Comparison of ENCODE assay signal across 1 cellular context in genomic region chr3:94062513-94063404, GRCh38.
TF ChIP-seq lines count a peak whose summit lies in the region.

Gene DHFR2 (minus strand): TSS chr3:94062916. CDS start chr3:94061511, 1,405 bp downstream.
Gene NSUN3 (plus strand): TSS chr3:94063061. CDS start chr3:94063127, 66 bp downstream.

TF ChIP-seq in HepG2, 621 proteins besides CTCF, POLR2A, EP300 and RAD21 (continued from another document and continues in another):
- TF ChIP-seq, protein P1, sequence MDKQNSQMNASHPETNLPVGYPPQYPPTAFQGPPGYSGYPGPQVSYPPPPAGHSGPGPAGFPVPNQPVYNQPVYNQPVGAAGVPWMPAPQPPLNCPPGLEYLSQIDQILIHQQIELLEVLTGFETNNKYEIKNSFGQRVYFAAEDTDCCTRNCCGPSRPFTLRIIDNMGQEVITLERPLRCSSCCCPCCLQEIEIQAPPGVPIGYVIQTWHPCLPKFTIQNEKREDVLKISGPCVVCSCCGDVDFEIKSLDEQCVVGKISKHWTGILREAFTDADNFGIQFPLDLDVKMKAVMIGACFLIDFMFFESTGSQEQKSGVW (CRISPR knock-in tag; IDR thresholded peaks at IDR 0.05; ENCODE audit: borderline replicate concordance) = peak; percentile 43; the same call in 1 of the 2 replicates
- TF ChIP-seq ZNF792 (CRISPR knock-in tag; IDR thresholded peaks at IDR 0.05) (peak; percentile 13; the same call in 1 of the 2 replicates), KDM5A (IDR thresholded peaks at IDR 0.05; ENCODE audit: borderline replicate concordance, low read length) (peak; percentile 97), ZNF598 (CRISPR knock-in tag; IDR thresholded peaks at IDR 0.05; ENCODE audit: borderline replicate concordance) (peak; percentile 52; the same call in 1 of the 2 replicates), CHD4 (IDR thresholded peaks at IDR 0.05; ENCODE audit: borderline replicate concordance, low read length) (no peak), ZNF33B (CRISPR knock-in tag; IDR thresholded peaks at IDR 0.05) (0 out of 2 replicates have a peak, but pooled peaks have one; percentile 28), POLR2G (IDR thresholded peaks at IDR 0.05; ENCODE audit: low read depth, low read length) (peak; percentile 91), PPARG (CRISPR knock-in tag; conservative IDR thresholded peaks at IDR 0.05) (no peak), TMF1 (CRISPR knock-in tag; IDR thresholded peaks at IDR 0.05; ENCODE audit: low read depth) (peak; percentile 42; the same call in 1 of the 2 replicates), GFI1 (CRISPR knock-in tag; IDR thresholded peaks at IDR 0.05; ENCODE audit: borderline replicate concordance) (0 out of 2 replicates have a peak, but pooled peaks have one; percentile 54), HDAC1 (CRISPR knock-in tag; IDR thresholded peaks at IDR 0.05) (0 out of 2 replicates have a peak, but pooled peaks have one; percentile 24), ARID4A (CRISPR knock-in tag; IDR thresholded peaks at IDR 0.05; ENCODE audit: borderline replicate concordance) (peak; percentile 63; the same call in 1 of the 2 replicates), RORA (CRISPR knock-in tag; IDR thresholded peaks at IDR 0.05) (peak; percentile 86; the same call in 1 of the 2 replicates), ELF4 (CRISPR knock-in tag; IDR thresholded peaks at IDR 0.05; ENCODE audit: borderline replicate concordance) (peak; percentile 96), WIZ (CRISPR knock-in tag; IDR thresholded peaks at IDR 0.05) (no peak; the same call in 1 of the 2 replicates), NFATC3 (CRISPR knock-in tag; IDR thresholded peaks at IDR 0.05) (peak; percentile 87), ESRRA (CRISPR knock-in tag; IDR thresholded peaks at IDR 0.05; ENCODE audit: low read depth) (no peak), TFAP4 (IDR thresholded peaks at IDR 0.05; ENCODE audit: borderline replicate concordance, low read depth) (peak; percentile 7; the same call in 1 of the 2 replicates), GABPB1 (CRISPR knock-in tag; IDR thresholded peaks at IDR 0.05) (peak; percentile 91), TGIF2 (CRISPR knock-in tag; IDR thresholded peaks at IDR 0.05) (peak; percentile 9; the same call in 1 of the 2 replicates), KMT2B (CRISPR knock-in tag; IDR thresholded peaks at IDR 0.05) (peak; percentile 92), RXRA (CRISPR knock-in tag; IDR thresholded peaks at IDR 0.05) (peak; percentile 34; the same call in 1 of the 2 replicates), ZNF674 (CRISPR knock-in tag; IDR thresholded peaks at IDR 0.05; ENCODE audit: low read depth) (no peak), ZNF766 (CRISPR knock-in tag; IDR thresholded peaks at IDR 0.05; ENCODE audit: borderline replicate concordance) (no peak), SMAD9 (CRISPR knock-in tag; IDR thresholded peaks at IDR 0.05) (no peak), NFKBIZ (CRISPR knock-in tag; IDR thresholded peaks at IDR 0.05) (0 out of 2 replicates have a peak, but pooled peaks have one; percentile 12), BORCS8-MEF2B (CRISPR knock-in tag; IDR thresholded peaks at IDR 0.05) (0 out of 2 replicates have a peak, but pooled peaks have one; percentile 58), RFXANK (CRISPR knock-in tag; IDR thresholded peaks at IDR 0.05) (no peak), ZNF230 (CRISPR knock-in tag; IDR thresholded peaks at IDR 0.05) (peak; percentile 36; the same call in 1 of the 2 replicates), SNAI1 (CRISPR knock-in tag; IDR thresholded peaks at IDR 0.05; ENCODE audit: borderline replicate concordance) (no peak), HDAC2 (CRISPR knock-in tag; IDR thresholded peaks at IDR 0.05) (peak; percentile 60), PHF21A (CRISPR knock-in tag; IDR thresholded peaks at IDR 0.05) (peak; percentile 98), SIX4 (CRISPR knock-in tag; IDR thresholded peaks at IDR 0.05) (peak; percentile 44; the same call in 1 of the 2 replicates), ATRX (CRISPR knock-in tag; IDR thresholded peaks at IDR 0.05; ENCODE audit: borderline replicate concordance) (no peak), ZNF563 (CRISPR knock-in tag; IDR thresholded peaks at IDR 0.05) (peak; percentile 69; the same call in 1 of the 2 replicates), KAT7 (CRISPR knock-in tag; IDR thresholded peaks at IDR 0.05; ENCODE audit: borderline replicate concordance) (peak; percentile 68; the same call in 1 of the 2 replicates), MYPOP (CRISPR knock-in tag; IDR thresholded peaks at IDR 0.05) (peak; percentile 72), HNRNPLL (IDR thresholded peaks at IDR 0.05; ENCODE audit: low read depth, low read length, poor library complexity, severe bottlenecking) (peak; percentile 92), KMT2A (CRISPR knock-in tag; IDR thresholded peaks at IDR 0.05) (peak; percentile 92), SPEN (CRISPR knock-in tag; IDR thresholded peaks at IDR 0.05; ENCODE audit: low read depth) (peak; percentile 89; the same call in 1 of the 2 replicates)
- TF ChIP-seq, protein P2, sequence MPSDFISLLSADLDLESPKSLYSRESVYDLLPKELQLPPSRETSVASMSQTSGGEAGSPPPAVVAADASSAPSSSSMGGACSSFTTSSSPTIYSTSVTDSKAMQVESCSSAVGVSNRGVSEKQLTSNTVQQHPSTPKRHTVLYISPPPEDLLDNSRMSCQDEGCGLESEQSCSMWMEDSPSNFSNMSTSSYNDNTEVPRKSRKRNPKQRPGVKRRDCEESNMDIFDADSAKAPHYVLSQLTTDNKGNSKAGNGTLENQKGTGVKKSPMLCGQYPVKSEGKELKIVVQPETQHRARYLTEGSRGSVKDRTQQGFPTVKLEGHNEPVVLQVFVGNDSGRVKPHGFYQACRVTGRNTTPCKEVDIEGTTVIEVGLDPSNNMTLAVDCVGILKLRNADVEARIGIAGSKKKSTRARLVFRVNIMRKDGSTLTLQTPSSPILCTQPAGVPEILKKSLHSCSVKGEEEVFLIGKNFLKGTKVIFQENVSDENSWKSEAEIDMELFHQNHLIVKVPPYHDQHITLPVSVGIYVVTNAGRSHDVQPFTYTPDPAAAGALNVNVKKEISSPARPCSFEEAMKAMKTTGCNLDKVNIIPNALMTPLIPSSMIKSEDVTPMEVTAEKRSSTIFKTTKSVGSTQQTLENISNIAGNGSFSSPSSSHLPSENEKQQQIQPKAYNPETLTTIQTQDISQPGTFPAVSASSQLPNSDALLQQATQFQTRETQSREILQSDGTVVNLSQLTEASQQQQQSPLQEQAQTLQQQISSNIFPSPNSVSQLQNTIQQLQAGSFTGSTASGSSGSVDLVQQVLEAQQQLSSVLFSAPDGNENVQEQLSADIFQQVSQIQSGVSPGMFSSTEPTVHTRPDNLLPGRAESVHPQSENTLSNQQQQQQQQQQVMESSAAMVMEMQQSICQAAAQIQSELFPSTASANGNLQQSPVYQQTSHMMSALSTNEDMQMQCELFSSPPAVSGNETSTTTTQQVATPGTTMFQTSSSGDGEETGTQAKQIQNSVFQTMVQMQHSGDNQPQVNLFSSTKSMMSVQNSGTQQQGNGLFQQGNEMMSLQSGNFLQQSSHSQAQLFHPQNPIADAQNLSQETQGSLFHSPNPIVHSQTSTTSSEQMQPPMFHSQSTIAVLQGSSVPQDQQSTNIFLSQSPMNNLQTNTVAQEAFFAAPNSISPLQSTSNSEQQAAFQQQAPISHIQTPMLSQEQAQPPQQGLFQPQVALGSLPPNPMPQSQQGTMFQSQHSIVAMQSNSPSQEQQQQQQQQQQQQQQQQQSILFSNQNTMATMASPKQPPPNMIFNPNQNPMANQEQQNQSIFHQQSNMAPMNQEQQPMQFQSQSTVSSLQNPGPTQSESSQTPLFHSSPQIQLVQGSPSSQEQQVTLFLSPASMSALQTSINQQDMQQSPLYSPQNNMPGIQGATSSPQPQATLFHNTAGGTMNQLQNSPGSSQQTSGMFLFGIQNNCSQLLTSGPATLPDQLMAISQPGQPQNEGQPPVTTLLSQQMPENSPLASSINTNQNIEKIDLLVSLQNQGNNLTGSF (CRISPR knock-in tag; IDR thresholded peaks at IDR 0.05) = peak; percentile 29; the same call in 1 of the 2 replicates
- TF ChIP-seq, protein P3, sequence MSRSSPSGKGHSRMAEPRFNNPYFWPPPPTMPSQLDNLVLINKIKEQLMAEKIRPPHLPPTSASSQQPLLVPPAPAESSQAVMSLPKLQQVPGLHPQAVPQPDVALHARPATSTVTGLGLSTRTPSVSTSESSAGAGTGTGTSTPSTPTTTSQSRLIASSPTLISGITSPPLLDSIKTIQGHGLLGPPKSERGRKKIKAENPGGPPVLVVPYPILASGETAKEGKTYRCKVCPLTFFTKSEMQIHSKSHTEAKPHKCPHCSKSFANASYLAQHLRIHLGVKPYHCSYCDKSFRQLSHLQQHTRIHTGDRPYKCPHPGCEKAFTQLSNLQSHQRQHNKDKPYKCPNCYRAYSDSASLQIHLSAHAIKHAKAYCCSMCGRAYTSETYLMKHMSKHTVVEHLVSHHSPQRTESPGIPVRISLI (CRISPR knock-in tag; IDR thresholded peaks at IDR 0.05; ENCODE audit: borderline replicate concordance) = peak; percentile 77; the same call in 1 of the 2 replicates
- TF ChIP-seq, protein P4, sequence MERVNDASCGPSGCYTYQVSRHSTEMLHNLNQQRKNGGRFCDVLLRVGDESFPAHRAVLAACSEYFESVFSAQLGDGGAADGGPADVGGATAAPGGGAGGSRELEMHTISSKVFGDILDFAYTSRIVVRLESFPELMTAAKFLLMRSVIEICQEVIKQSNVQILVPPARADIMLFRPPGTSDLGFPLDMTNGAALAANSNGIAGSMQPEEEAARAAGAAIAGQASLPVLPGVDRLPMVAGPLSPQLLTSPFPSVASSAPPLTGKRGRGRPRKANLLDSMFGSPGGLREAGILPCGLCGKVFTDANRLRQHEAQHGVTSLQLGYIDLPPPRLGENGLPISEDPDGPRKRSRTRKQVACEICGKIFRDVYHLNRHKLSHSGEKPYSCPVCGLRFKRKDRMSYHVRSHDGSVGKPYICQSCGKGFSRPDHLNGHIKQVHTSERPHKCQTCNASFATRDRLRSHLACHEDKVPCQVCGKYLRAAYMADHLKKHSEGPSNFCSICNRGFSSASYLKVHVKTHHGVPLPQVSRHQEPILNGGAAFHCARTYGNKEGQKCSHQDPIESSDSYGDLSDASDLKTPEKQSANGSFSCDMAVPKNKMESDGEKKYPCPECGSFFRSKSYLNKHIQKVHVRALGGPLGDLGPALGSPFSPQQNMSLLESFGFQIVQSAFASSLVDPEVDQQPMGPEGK (CRISPR knock-in tag; IDR thresholded peaks at IDR 0.05) = peak; percentile 14; the same call in 1 of the 2 replicates
